31 cellular contexts compared by ENCODE assay signal in genomic region chr14:89746135-89746534, GRCh38.
"Had no signal": no experiment of that assay in that cellular context is flagged by ENCODE, and none has a peak within 500 bp of the region (broad histone marks: within the 10 kb centered on the region; RNA-seq: fewer than 3 reads in every experiment).

No MANE protein-coding gene starts in this region.

- DNase-seq: activated B cell treated with CpG ODN at 0.5 μM for 24 hours; activated CD4-positive, alpha-beta memory T cell treated with anti-CD3 and anti-CD28 coated beads, Interleukin-2, amount 10 ng/mL, durations not matched to agents 7 days and 5 days; activated CD4-positive, alpha-beta T cell treated with anti-CD3 and anti-CD28 coated beads, Interleukin-2, amount 10 ng/mL, durations not matched to agents 7 days and 5 days; activated CD4-positive, alpha-beta T cell treated with anti-CD3 and anti-CD28 coated beads, Interleukin-2, amount 50 U/mL, for 4 hours; activated CD8-positive, alpha-beta memory T cell treated with anti-CD3 and anti-CD28 coated beads, Interleukin-2, amount 50 U/mL, for 48 hours; activated gamma-delta T cell; activated naive CD4-positive, alpha-beta T cell; activated naive CD4-positive, alpha-beta T cell treated with anti-CD3 and anti-CD28 coated beads, Interleukin-2, amount 10 ng/mL, durations not matched to agents 7 days and 5 days; activated T-cell treated with anti-CD3 and anti-CD28 coated beads for 4 hours; activated T-cell treated with anti-CD3 and anti-CD28 coated beads, Interleukin-2, amount 50 U/mL, for 24 hours; activated T-cell treated with anti-CD3 and anti-CD28 coated beads, Interleukin-2, amount 50 U/mL, for 72 hours; amniotic stem cell; anterior cingulate cortex; brain microvascular endothelial cell; caudate nucleus; cortex of kidney; dermis blood vessel endothelial cell; effector CD4-positive, alpha-beta T cell; effector memory CD8-positive, alpha-beta T cell; foreskin fibroblast; head of caudate nucleus; T-helper 1 cell; T-helper 17 cell; T1000; WERI-Rb-1 had no signal

- H3K27ac ChIP-seq: brain microvascular endothelial cell, epithelial cell of prostate, WERI-Rb-1 had no signal

- ATAC-seq: activated CD4-positive, CD25-positive, alpha-beta regulatory T cell treated with anti-CD3 and anti-CD28 coated beads, Interleukin-2, amount 50 U/mL, for 24 hours; activated T-cell treated with anti-CD3 and anti-CD28 coated beads, Interleukin-2, amount 50 U/mL, for 72 hours; effector memory CD8-positive, alpha-beta T cell; T-helper 17 cell had no signal

- H3K27me3 ChIP-seq: brain microvascular endothelial cell had no signal

- FAIRE-seq: astrocyte, bronchial epithelial cell, colon, frontal cortex had no signal

- H3K36me3 ChIP-seq: brain microvascular endothelial cell, WERI-Rb-1 had no signal
